ENCODE assay signal across 9 cellular contexts in genomic region chrX:357693-358471, GRCh38. TPM values are rescaled to one million over a fixed set of nuclear protein-coding genes. Genes with fewer than 3 reads are reported as not detected.
A peak's percentile ranks its signal among the peaks of the same experiment; 100 is the strongest.
DNase-seq lines count a peak whose midpoint lies in the region; ATAC-seq and TF ChIP-seq lines count a peak whose summit lies in the region.
"Had no signal": no experiment of that assay in that cellular context is flagged by ENCODE, and none has a peak within 500 bp of the region (broad histone marks: within the 10 kb centered on the region; RNA-seq: fewer than 3 reads in every experiment).

No MANE protein-coding gene starts in this region.

- H3K4me3 ChIP-seq in kidney epithelial cell (ENCODE audit: low read depth, low read length), result no peak overlapping the region
- H3K4me3 ChIP-seq in aorta (ENCODE audit: low read length in 2 of 2), result no peak overlapping the region

- no peaks in the 10 kb centered on the region for H3K9me3 ChIP-seq in aorta (ENCODE audit: control insufficient read depth, low read length)

- intact Hi-C loops in Right ventricle myocardium inferior (cut with DNase I), result no loop called here
- intact Hi-C loops in left cardiac atrium (cut with DNase I), result no loop called here
- intact Hi-C loops in aorta (cut with DNase I), result no loop called here

- peak; percentile 41 for DNase-seq in Right ventricle myocardium inferior (ENCODE audit: missing footprints)
- DNase-seq in left cardiac atrium, result no peak
- DNase-seq in activated CD8-positive, alpha-beta memory T cell treated with anti-CD3 and anti-CD28 coated beads, Interleukin-2, amount 10 ng/mL, durations not matched to agents 7 days and 5 days, result peak; percentile 56
- peak; percentile 10 for DNase-seq in kidney epithelial cell (ENCODE audit: low read depth)
- peak; percentile 38 to 69 for DNase-seq in aorta
- DNase-seq in GM10248 (ENCODE audit: extremely low spot score), result no peak
- DNase-seq in NCI-H345 (lab: John Stamatoyannopoulos, UW), result no peak
- DNase-seq in SW480 (ENCODE audit: low spot score), result no peak
- DNase-seq: NCI-H510A had no signal

- TF ChIP-seq CTCF in kidney epithelial cell (IDR thresholded peaks at IDR 0.05; ENCODE audit: insufficient read depth, low read length, poor library complexity, severe bottlenecking) (no peak), GM10248 (IDR thresholded peaks at IDR 0.05; ENCODE audit: control extremely low read depth, extremely low read depth, low read depth, missing control alignments) (no peak)

- no peaks in the 10 kb centered on the region for H3K27me3 Mint-ChIP-seq in activated CD8-positive, alpha-beta memory T cell treated with anti-CD3 and anti-CD28 coated beads, Interleukin-2, amount 10 ng/mL, durations not matched to agents 7 days and 5 days

- no peak overlapping the region for H3K27ac ChIP-seq in aorta (ENCODE audit: low read depth in 1 of 2, low read length in 2 of 2)

- no peaks in the 10 kb centered on the region for H3K36me3 ChIP-seq in kidney epithelial cell (ENCODE audit: control insufficient read depth, insufficient read depth, low read length)
- peaks cover 0 to 2% of the 10 kb centered on the region in 2 donors for H3K36me3 ChIP-seq in aorta (ENCODE audit: control insufficient read depth in 1 of 2, insufficient read depth in 2 of 2, low read length in 1 of 2)

- POLR2A ChIA-PET in GM10248 (lab: Yijun Ruan, JAX), result no interaction called here

- H3K27me3 ChIP-seq in kidney epithelial cell (ENCODE audit: control insufficient read depth, insufficient read depth, low read length) (no peaks in the 10 kb centered on the region), aorta (ENCODE audit: control insufficient read depth in 1 of 2, insufficient read depth in 2 of 2, low read length in 1 of 2) (no peaks in the 10 kb centered on the region)

- CTCF ChIA-PET in activated CD8-positive, alpha-beta memory T cell treated with anti-CD3 and anti-CD28 coated beads, Interleukin-2, amount 10 ng/mL, durations not matched to agents 7 days and 5 days (lab: Charles Lee), result no interaction called here
- CTCF ChIA-PET in GM10248 (lab: Yijun Ruan, JAX), result no interaction called here

- ATAC-seq in Right ventricle myocardium inferior (no peak), left cardiac atrium (no peak), aorta (ENCODE audit: low FRiP score) (no peak)
- peak; percentile 93 for ATAC-seq in activated CD8-positive, alpha-beta memory T cell treated with anti-CD3 and anti-CD28 coated beads, Interleukin-2, amount 10 ng/mL, durations not matched to agents 7 days and 5 days

- peaks cover 19% of the 10 kb centered on the region for H3K9me3 Mint-ChIP-seq in activated CD8-positive, alpha-beta memory T cell treated with anti-CD3 and anti-CD28 coated beads, Interleukin-2, amount 10 ng/mL, durations not matched to agents 7 days and 5 days (ENCODE audit: low read depth)

- peak overlapping the region; percentile 82 for H3K27ac Mint-ChIP-seq in activated CD8-positive, alpha-beta memory T cell treated with anti-CD3 and anti-CD28 coated beads, Interleukin-2, amount 10 ng/mL, durations not matched to agents 7 days and 5 days

- peaks cover 22% of the 10 kb centered on the region for H3K4me1 Mint-ChIP-seq in activated CD8-positive, alpha-beta memory T cell treated with anti-CD3 and anti-CD28 coated beads, Interleukin-2, amount 10 ng/mL, durations not matched to agents 7 days and 5 days

- peaks cover 52% of the 10 kb centered on the region for H3K36me3 Mint-ChIP-seq in activated CD8-positive, alpha-beta memory T cell treated with anti-CD3 and anti-CD28 coated beads, Interleukin-2, amount 10 ng/mL, durations not matched to agents 7 days and 5 days

- H3K4me1 ChIP-seq in aorta (ENCODE audit: control insufficient read depth in 1 of 2, insufficient read depth in 2 of 2, low read length in 2 of 2), result no peaks in the 10 kb centered on the region

- H3K4me3 Mint-ChIP-seq in activated CD8-positive, alpha-beta memory T cell treated with anti-CD3 and anti-CD28 coated beads, Interleukin-2, amount 10 ng/mL, durations not matched to agents 7 days and 5 days, result no peak overlapping the region

- 84 to 87% methylated on average over 48 of the region's 48 CpGs for WGBS in aorta, 2 donors

RNA-seq across cellular contexts. Expression of gene PPP2R3B, which starts 28.8 kb away (rescaled TPM):
- total RNA-seq in Right ventricle myocardium inferior (164 TPM), left cardiac atrium (100 to 1,000 TPM; 104 to 114 TPM), kidney epithelial cell (17.7 and 29.0 TPM in 2 replicates), aorta (10 to 100 TPM in 1 of 2 donors, 1 to 10 TPM in 1; 7.8 to 19.1 TPM)
- 10 to 100 TPM; 31.7 to 45.8 TPM for total RNA-seq in activated CD8-positive, alpha-beta memory T cell treated with anti-CD3 and anti-CD28 coated beads, Interleukin-2, amount 10 ng/mL, durations not matched to agents 7 days and 5 days
- polyA plus RNA-seq in aorta, result 10 to 100 TPM in 1 of 2 donors, 1 to 10 TPM in 1; 3.1 to 41.8 TPM

RNA-seq across cellular contexts. Expression of gene GTPBP6, which starts 39.3 kb away (rescaled TPM):
- 51.4 TPM for total RNA-seq in Right ventricle myocardium inferior
- total RNA-seq in left cardiac atrium, result 10 to 100 TPM; 48.0 to 55.6 TPM
- 10 to 100 TPM; 53.2 to 57.2 TPM for total RNA-seq in activated CD8-positive, alpha-beta memory T cell treated with anti-CD3 and anti-CD28 coated beads, Interleukin-2, amount 10 ng/mL, durations not matched to agents 7 days and 5 days
- total RNA-seq in kidney epithelial cell, result 49.5 and 55.0 TPM in 2 replicates
- 10 to 100 TPM; 34.7 to 44.7 TPM for total RNA-seq in aorta
- polyA plus RNA-seq in aorta, result 10 to 100 TPM; 38.8 to 62.6 TPM

Comparison
In these comparisons a context has a peak if more than half of its experiments do, and no peak if none do; other contexts are left out.
1. DNase-seq: peak in Right ventricle myocardium inferior (single experiment), activated CD8-positive, alpha-beta memory T cell treated with anti-CD3 and anti-CD28 coated beads, Interleukin-2, amount 10 ng/mL, durations not matched to agents 7 days and 5 days (single experiment), kidney epithelial cell (single experiment) and aorta (2 of 2); none in left cardiac atrium (single experiment), GM10248 (single experiment), NCI-H345 (single experiment) and SW480 (single experiment).